In genomic region chr10:100907175-100907574, GRCh38 we compare ENCODE assay signal across 1 cellular context.
A peak's percentile ranks its signal among the peaks of the same experiment; 100 is the strongest.
TF ChIP-seq lines count a peak whose summit lies in the region.

No MANE protein-coding gene starts in this region.

TF ChIP-seq in HepG2, 621 proteins besides CTCF, POLR2A, EP300 and RAD21 (continued from another document and continues in another):
- peak; percentile 52; the same call in 1 of the 2 replicates for TF ChIP-seq ARID4A (CRISPR knock-in tag; IDR thresholded peaks at IDR 0.05; ENCODE audit: borderline replicate concordance)
- TF ChIP-seq AHDC1 (CRISPR knock-in tag; IDR thresholded peaks at IDR 0.05; ENCODE audit: borderline replicate concordance), result peak; percentile 50; the same call in 1 of the 2 replicates
- 0 out of 2 replicates have a peak, but pooled peaks have one; percentile 53 for TF ChIP-seq SMAD3 (CRISPR knock-in tag; IDR thresholded peaks at IDR 0.05)
- TF ChIP-seq ARNTL (CRISPR knock-in tag; IDR thresholded peaks at IDR 0.05), result no peak
- peak; percentile 70 for TF ChIP-seq ZNF614 (CRISPR knock-in tag; IDR thresholded peaks at IDR 0.05; ENCODE audit: borderline replicate concordance)
- peak; percentile 88 for TF ChIP-seq RCOR2 (CRISPR knock-in tag; IDR thresholded peaks at IDR 0.05)
- no peak for TF ChIP-seq ZNF703 (CRISPR knock-in tag; IDR thresholded peaks at IDR 0.05; ENCODE audit: borderline replicate concordance)
- no peak for TF ChIP-seq FOXP1 (IDR thresholded peaks at IDR 0.05)
- peak; percentile 21; the same call in 1 of the 2 replicates for TF ChIP-seq FOXP1 (CRISPR knock-in tag; IDR thresholded peaks at IDR 0.05)
- no peak for TF ChIP-seq SRSF1 (optimal IDR thresholded peaks at IDR 0.05; ENCODE audit: low read depth, low read length)
- TF ChIP-seq ZKSCAN8 (CRISPR knock-in tag; IDR thresholded peaks at IDR 0.05; ENCODE audit: borderline replicate concordance), result no peak
- TF ChIP-seq FOXO1 (CRISPR knock-in tag; IDR thresholded peaks at IDR 0.05), result peak; percentile 23; the same call in 1 of the 2 replicates
- peak; percentile 52; the same call in 1 of the 2 replicates for TF ChIP-seq ZFX (CRISPR knock-in tag; IDR thresholded peaks at IDR 0.05; ENCODE audit: low read depth)
- TF ChIP-seq ZNF605 (CRISPR knock-in tag; IDR thresholded peaks at IDR 0.05), result 0 out of 2 replicates have a peak, but pooled peaks have one; percentile 8
- TF ChIP-seq PAXIP1 (CRISPR knock-in tag; conservative IDR thresholded peaks at IDR 0.05), result peak; percentile 91
- TF ChIP-seq ZGPAT (CRISPR knock-in tag; IDR thresholded peaks at IDR 0.05), result peak; percentile 56; the same call in 1 of the 2 replicates
- TF ChIP-seq SOX13 (IDR thresholded peaks at IDR 0.05), result no peak
- TF ChIP-seq SOX13 (CRISPR knock-in tag; conservative IDR thresholded peaks at IDR 0.05 in 1 of 2, IDR thresholded peaks at IDR 0.05 in 1 of 2), result peak in 1 of 2 experiments; percentile 41; a peak in 1 of 4 replicates
- peak; percentile 28; the same call in 1 of the 2 replicates for TF ChIP-seq MAX (IDR thresholded peaks at IDR 0.05)
- TF ChIP-seq IKZF5 (CRISPR knock-in tag; IDR thresholded peaks at IDR 0.05), result no peak
- TF ChIP-seq MED1 (CRISPR knock-in tag; IDR thresholded peaks at IDR 0.05), result peak; percentile 88
- TF ChIP-seq ZNF580 (CRISPR knock-in tag; IDR thresholded peaks at IDR 0.05; ENCODE audit: borderline replicate concordance, low read depth), result 0 out of 2 replicates have a peak, but pooled peaks have one; percentile 43
- TF ChIP-seq ZNF331 (CRISPR knock-in tag; IDR thresholded peaks at IDR 0.05), result peak; percentile 80
- no peak for TF ChIP-seq SOX6 (IDR thresholded peaks at IDR 0.05)
- peak; percentile 49; the same call in 1 of the 2 replicates for TF ChIP-seq SOX6 (CRISPR knock-in tag; IDR thresholded peaks at IDR 0.05)
- TF ChIP-seq ZNF292 (CRISPR knock-in tag; IDR thresholded peaks at IDR 0.05; ENCODE audit: borderline replicate concordance, low read depth), result peak; percentile 65; the same call in 1 of the 2 replicates
- TF ChIP-seq TCF7 (IDR thresholded peaks at IDR 0.05; ENCODE audit: low read depth), result 0 out of 2 replicates have a peak, but pooled peaks have one; percentile 17
- peak; percentile 32; the same call in 1 of the 2 replicates for TF ChIP-seq PATZ1 (CRISPR knock-in tag; IDR thresholded peaks at IDR 0.05)
- peak; percentile 81 for TF ChIP-seq ZNF652 (CRISPR knock-in tag; IDR thresholded peaks at IDR 0.05; ENCODE audit: borderline replicate concordance, low read depth)
- peak; percentile 81 for TF ChIP-seq ARID5B (CRISPR knock-in tag; IDR thresholded peaks at IDR 0.05)
